Comparison of ENCODE assay signal across 2 cellular contexts in genomic region chr5:153964201-153965101, GRCh38.
TF ChIP-seq lines count a peak whose summit lies in the region.

No MANE protein-coding gene starts in this region.

TF ChIP-seq in HCT116, 20 proteins besides CTCF, POLR2A, EP300 and RAD21:
- TF ChIP-seq FOSL1 (IDR thresholded peaks at IDR 0.05; ENCODE audit: low read depth) (no peak), JUND (IDR thresholded peaks at IDR 0.05) (no peak)

TF ChIP-seq in GM12878, 131 proteins besides CTCF, POLR2A, EP300 and RAD21:
- no peak for TF ChIP-seq ZBTB11 (CRISPR knock-in tag; IDR thresholded peaks at IDR 0.05)
- no peak for TF ChIP-seq CBX5 (IDR thresholded peaks at IDR 0.05; ENCODE audit: low read depth)
- no peak for TF ChIP-seq BCLAF1 (IDR thresholded peaks at IDR 0.05)
- TF ChIP-seq EZH2 (IDR thresholded peaks at IDR 0.05; ENCODE audit: borderline replicate concordance, control insufficient read depth, low read depth, low read length) = no peak
- no peak for TF ChIP-seq TCF7 (IDR thresholded peaks at IDR 0.05; ENCODE audit: borderline replicate concordance)
- no peak for TF ChIP-seq POLR2AphosphoS5 (IDR thresholded peaks at IDR 0.05; ENCODE audit: low read length)
- TF ChIP-seq NKRF (conservative IDR thresholded peaks at IDR 0.05) = no peak
- TF ChIP-seq POLR2AphosphoS2 (IDR thresholded peaks at IDR 0.05; ENCODE audit: low read depth, low read length) = no peak
TF ChIP-seq in GM12878: peak in this region for 0.
